ENCODE assay signal across 20 cellular contexts in genomic region chr4:113347245-113347644, GRCh38.
DNase-seq lines count a peak whose midpoint lies in the region; ATAC-seq and TF ChIP-seq lines count a peak whose summit lies in the region.
"Had no signal": no experiment of that assay in that cellular context is flagged by ENCODE, and none has a peak within 500 bp of the region (broad histone marks: within the 10 kb centered on the region; RNA-seq: fewer than 3 reads in every experiment).

No MANE protein-coding gene starts in this region.

- H3K27me3 ChIP-seq in breast epithelium: no peaks in the 10 kb centered on the region
- H3K27me3 ChIP-seq: BLaER1 had no signal

- DNase-seq in MCF 10A (ENCODE audit: unreplicated experiment) (peak; percentile 42), breast epithelium (ENCODE audit: low spot score in 2 of 2) (no peak), astrocyte of the spinal cord (ENCODE audit: low read depth, low spot score) (peak; percentile 5), epithelial cell of esophagus (ENCODE audit: low read depth) (peak; percentile 34), NCI-H226 (no peak), G401 (ENCODE audit: low spot score) (no peak)
- DNase-seq: CD4-positive, CD25-positive, alpha-beta regulatory T cell; CD8-positive, alpha-beta T cell; DMS 273 treated with DMSO at 0.1 percent for 48 hours; DMS79; EL; GF-D8; GM23248; H7; HCEC 1CT had no signal

- no peaks in the 10 kb centered on the region for H3K4me1 Mint-ChIP-seq in MCF 10A (ENCODE audit: insufficient read depth, unreplicated experiment)
- H3K4me1 Mint-ChIP-seq: CD4-positive, CD25-positive, alpha-beta regulatory T cell had no signal

- H3K27ac ChIP-seq in breast epithelium: no peak overlapping the region
- H3K27ac ChIP-seq: 22Rv1, BLaER1, C4-2B, GM23248 had no signal

- ATAC-seq in GM18867 (IDR thresholded peaks at IDR 0.05; ENCODE audit: unreplicated experiment): no peak
- ATAC-seq: CD8-positive, alpha-beta T cell had no signal

- POLR2A ChIA-PET in MCF 10A (lab: Yijun Ruan, JAX): interaction anchor here (0.7 kb wide), 1 partner anchor 200 kb away, joined by 3 read pairs; no protein-coding TSS in a partner anchor

- TF ChIP-seq CTCF in MCF 10A (IDR thresholded peaks at IDR 0.05; ENCODE audit: unreplicated experiment) (no peak), breast epithelium (IDR thresholded peaks at IDR 0.05) (no peak), astrocyte of the spinal cord (IDR thresholded peaks at IDR 0.05; ENCODE audit: low read depth, low read length) (no peak), epithelial cell of esophagus (IDR thresholded peaks at IDR 0.05; ENCODE audit: insufficient read depth, low read depth, low read length, missing control alignments) (no peak)

- no peak overlapping the region for H3K27ac Mint-ChIP-seq in MCF 10A (ENCODE audit: low read depth, unreplicated experiment)
- H3K27ac Mint-ChIP-seq: B cell; CD4-positive, CD25-positive, alpha-beta regulatory T cell; CD8-positive, alpha-beta T cell had no signal

- H3K4me3 Mint-ChIP-seq in MCF 10A (ENCODE audit: unreplicated experiment): no peak overlapping the region
- H3K4me3 Mint-ChIP-seq: B cell; CD4-positive, CD25-positive, alpha-beta regulatory T cell; CD8-positive, alpha-beta T cell had no signal

- peaks cover 5% of the 10 kb centered on the region for H3K36me3 Mint-ChIP-seq in MCF 10A (ENCODE audit: insufficient read depth, unreplicated experiment)
- H3K36me3 Mint-ChIP-seq: CD4-positive, CD25-positive, alpha-beta regulatory T cell; CD8-positive, alpha-beta T cell had no signal

- no peaks in the 10 kb centered on the region for H3K4me1 ChIP-seq in breast epithelium

- no peaks in the 10 kb centered on the region for H3K36me3 ChIP-seq in breast epithelium
- H3K36me3 ChIP-seq: BLaER1 had no signal

- BruUV-seq in MCF 10A (replicated peaks; lab: Mats Ljungman, UMichigan): no TSS peak

- H3K9me3 ChIP-seq in breast epithelium: no peaks in the 10 kb centered on the region
- H3K9me3 ChIP-seq: BLaER1 had no signal

- TF ChIP-seq POLR2A in breast epithelium (IDR thresholded peaks at IDR 0.05): no peak

- intact Hi-C loops in MCF 10A (cut with micrococcal nuclease): no loop called here
- intact Hi-C loops in breast epithelium (cut with DNase I; ENCODE audit: low total_unique reads): loop anchor here (5.0 kb wide), 1 partner anchor 1270 kb away; no protein-coding TSS in a partner anchor

- CTCF ChIA-PET in MCF 10A (lab: Yijun Ruan, JAX): interaction anchor here (1.2 kb wide), 1 partner anchor 11 kb away, joined by 3 read pairs; no protein-coding TSS in a partner anchor

- H3K27me3 Mint-ChIP-seq in MCF 10A (ENCODE audit: insufficient read depth, unreplicated experiment): no peaks in the 10 kb centered on the region

- in situ Hi-C loops in astrocyte of the spinal cord (cut with HindIII; ENCODE audit: low sequenced_read_pairs) (no loop called here), G401 (cut with HindIII; ENCODE audit: low sequenced_read_pairs) (no loop called here)

- H3K9me3 Mint-ChIP-seq in MCF 10A (ENCODE audit: unreplicated experiment): no peaks in the 10 kb centered on the region
- H3K9me3 Mint-ChIP-seq: CD4-positive, CD25-positive, alpha-beta regulatory T cell; CD8-positive, alpha-beta T cell had no signal

- no peak overlapping the region for H3K4me3 ChIP-seq in breast epithelium
- no peak overlapping the region for H3K4me3 ChIP-seq in astrocyte of the spinal cord (ENCODE audit: low read depth, low read length)
- no peak overlapping the region for H3K4me3 ChIP-seq in epithelial cell of esophagus (ENCODE audit: low read length)
- H3K4me3 ChIP-seq: BLaER1, GM23248 had no signal

Comparison
In these comparisons a context has a peak if more than half of its experiments do, and no peak if none do; other contexts are left out.
1. DNase-seq: peak in MCF 10A (single experiment), astrocyte of the spinal cord (single experiment) and epithelial cell of esophagus (single experiment); none in breast epithelium (0 of 2), NCI-H226 (single experiment) and G401 (single experiment).